In genomic region chr7:81135322-81135721, GRCh38 we compare ENCODE assay signal across 22 cellular contexts.
DNase-seq lines count a peak whose midpoint lies in the region; ATAC-seq, FAIRE-seq and TF ChIP-seq lines count a peak whose summit lies in the region.
"Had no signal": no experiment of that assay in that cellular context is flagged by ENCODE, and none has a peak within 500 bp of the region (broad histone marks: within the 10 kb centered on the region; RNA-seq: fewer than 3 reads in every experiment).

No MANE protein-coding gene starts in this region.

- no peak overlapping the region for H3K56ac ChIP-seq in IMR-90 (ENCODE audit: extremely low read depth, insufficient read depth, low read length)

- H2AFZ ChIP-seq in IMR-90 (replicated peaks; ENCODE audit: low read length, poor library complexity) (no peak overlapping the region), K562 (ENCODE audit: low read depth, low read length) (no peak overlapping the region)

- H4K8ac ChIP-seq in IMR-90 (ENCODE audit: low read depth in 2 of 2, low read length in 2 of 2), result no peak overlapping the region

- no peak overlapping the region for H3K9ac ChIP-seq in IMR-90 (ENCODE audit: low read depth, low read length)
- H3K9ac ChIP-seq in K562 (ENCODE audit: insufficient read depth in 1 of 2, low read depth in 2 of 2, low read length in 2 of 2), result no peak overlapping the region
- no peak overlapping the region for H3K9ac ChIP-seq in kidney (ENCODE audit: low read length in 2 of 2)
- H3K9ac ChIP-seq: BLaER1 treated with 17β-estradiol and CSF1 and Interleukin-3, amounts not matched to agents 10 nM and 100 nM had no signal

- TF ChIP-seq CTCF in A549 (IDR thresholded peaks at IDR 0.05) (no peak), IMR-90 (conservative IDR thresholded peaks at IDR 0.05; ENCODE audit: low read depth, low read length) (no peak), K562 (IDR thresholded peaks at IDR 0.05 in 2 of 3, conservative IDR thresholded peaks at IDR 0.05 in 1 of 3; ENCODE audit: insufficient read depth in 2 of 3, low read depth in 1 of 3, low read length in 3 of 3) (no peak), lower leg skin (IDR thresholded peaks at IDR 0.05) (no peak), kidney (IDR thresholded peaks at IDR 0.05; ENCODE audit: borderline replicate concordance, extremely low read depth, insufficient read depth) (no peak)

- no peak overlapping the region for H3K4ac ChIP-seq in IMR-90 (ENCODE audit: low read depth, low read length)

- BruUV-seq in IMR-90 (replicated peaks; lab: Mats Ljungman, UMichigan) (no TSS peak), K562 (replicated peaks; lab: Mats Ljungman, UMichigan) (no TSS peak)

- H2BK15ac ChIP-seq in IMR-90 (ENCODE audit: low read depth, low read length), result no peak overlapping the region

- no peak overlapping the region for H2BK120ac ChIP-seq in IMR-90 (ENCODE audit: low read depth, low read length)

- H3K27ac ChIP-seq in A549 (no peak overlapping the region), IMR-90 (ENCODE audit: insufficient read depth, low read length) (no peak overlapping the region), K562 (ENCODE audit: extremely low read depth, low read depth, low read length) (no peak overlapping the region), kidney (ENCODE audit: low read depth in 2 of 2, low read length in 2 of 2) (no peak overlapping the region)
- H3K27ac ChIP-seq: BLaER1 treated with 17β-estradiol and CSF1 and Interleukin-3, amounts not matched to agents 10 nM and 100 nM; C4-2B had no signal

- H3K36me3 ChIP-seq in IMR-90 (ENCODE audit: control insufficient read depth, insufficient read depth, low read length) (no peaks in the 10 kb centered on the region), K562 (ENCODE audit: control insufficient read depth, insufficient read depth, low read length) (no peaks in the 10 kb centered on the region), kidney (ENCODE audit: control insufficient read depth in 1 of 2, insufficient read depth in 2 of 2, low read length in 2 of 2) (no peaks in the 10 kb centered on the region)
- H3K36me3 ChIP-seq: BLaER1 treated with 17β-estradiol and CSF1 and Interleukin-3, amounts not matched to agents 10 nM and 100 nM had no signal

- H3K9me1 ChIP-seq in IMR-90 (ENCODE audit: insufficient read depth, low read length) (no peaks in the 10 kb centered on the region), K562 (ENCODE audit: control insufficient read depth, insufficient read depth, low read length) (no peaks in the 10 kb centered on the region)

- POLR2A ChIA-PET in A549 (lab: Yijun Ruan, JAX), result no interaction called here
- POLR2A ChIA-PET in IMR-90 (lab: Charles Lee; ENCODE audit: unreplicated experiment), result no interaction called here
- POLR2A ChIA-PET in K562 (lab: Yijun Ruan, JAX), result no interaction called here

- no peak overlapping the region for H3K14ac ChIP-seq in IMR-90 (replicated peaks; ENCODE audit: low read depth, low read length)

- no peak overlapping the region for H3K4me2 ChIP-seq in A549
- H3K4me2 ChIP-seq in IMR-90 (ENCODE audit: low read depth, low read length), result no peak overlapping the region
- no peak overlapping the region for H3K4me2 ChIP-seq in K562 (ENCODE audit: insufficient read depth, low read length)
- H3K4me2 ChIP-seq: BLaER1 treated with 17β-estradiol and CSF1 and Interleukin-3, amounts not matched to agents 10 nM and 100 nM had no signal

- H4K91ac ChIP-seq in IMR-90 (ENCODE audit: insufficient read depth, low read depth, low read length), result no peak overlapping the region

- H3K9me3 ChIP-seq in A549 (peaks cover 8% of the 10 kb centered on the region; the same call in 1 of the 3 replicates), IMR-90 (ENCODE audit: control insufficient read depth, insufficient read depth, low read length) (no peaks in the 10 kb centered on the region), K562 (replicated peaks; ENCODE audit: control insufficient read depth, insufficient read depth, low read depth, low read length) (no peaks in the 10 kb centered on the region), kidney (ENCODE audit: control insufficient read depth in 1 of 2, low read length in 2 of 2) (no peaks in the 10 kb centered on the region)
- H3K9me3 ChIP-seq: Caco-2 had no signal

- H3K23ac ChIP-seq in IMR-90 (ENCODE audit: low read depth, low read length), result no peak overlapping the region

- H2BK20ac ChIP-seq in IMR-90 (ENCODE audit: low read depth, low read length), result no peak overlapping the region

- no peak for ATAC-seq in A549
- no peak for ATAC-seq in IMR-90 (ENCODE audit: low read depth)
- no peak for ATAC-seq in K562
- peak; percentile 26 for ATAC-seq in left colon
- ATAC-seq in HG03565 (IDR thresholded peaks at IDR 0.05; ENCODE audit: unreplicated experiment), result no peak
- ATAC-seq: CD8-positive, alpha-beta T cell had no signal

- dilution Hi-C loops in IMR-90 (cut with HindIII; ENCODE audit: low sequenced_read_pairs, unreplicated experiment), result no loop called here

- CTCF ChIA-PET in A549 (lab: Yijun Ruan, JAX) (no interaction called here), IMR-90 (lab: Yijun Ruan, JAX) (no interaction called here), K562 (lab: Yijun Ruan, JAX; ENCODE audit: low intra/inter-chr PET ratio) (no interaction called here)

- no peak overlapping the region for H2BK5ac ChIP-seq in IMR-90 (ENCODE audit: low read depth, low read length, poor library complexity, severe bottlenecking)

- DNase-seq in A549 (ENCODE audit: low read depth in 1 of 2, low spot score in 1 of 2), result no peak
- no peak for DNase-seq in IMR-90
- no peak for DNase-seq in K562 (ENCODE audit: extremely low read depth in 1 of 4, low spot score in 3 of 4)
- no peak for DNase-seq in left colon
- no peak for DNase-seq in lower leg skin (ENCODE audit: low spot score in 2 of 2)
- DNase-seq in kidney, result no peak
- DNase-seq in activated naive CD4-positive, alpha-beta T cell treated with Interleukin-2 at 50 U/mL for 16 hours, result no peak
- DNase-seq: 8988T; AML-193; Caco-2; Calu3; CD4-positive, alpha-beta T cell; CD8-positive, alpha-beta T cell; DMS79 treated with DMSO at 0.1 percent for 48 hours; GF-D8 had no signal

- no peaks in the 10 kb centered on the region for H3K79me2 ChIP-seq in K562 (ENCODE audit: control insufficient read depth, insufficient read depth, low read length)

- H3K4me3 ChIP-seq in A549 (no peak overlapping the region), IMR-90 (ENCODE audit: insufficient read depth, low read depth, low read length) (no peak overlapping the region), K562 (no peak overlapping the region), lower leg skin (ENCODE audit: low read depth, poor library complexity, severe bottlenecking) (no peak overlapping the region), kidney (ENCODE audit: low read length in 2 of 2) (no peak overlapping the region)
- H3K4me3 ChIP-seq: BLaER1 treated with 17β-estradiol and CSF1 and Interleukin-3, amounts not matched to agents 10 nM and 100 nM had no signal

- TF ChIP-seq EP300 in A549 (IDR thresholded peaks at IDR 0.05) (no peak), K562 (IDR thresholded peaks at IDR 0.05; ENCODE audit: low read length) (no peak)

- no peak overlapping the region for H3K18ac ChIP-seq in IMR-90 (ENCODE audit: low read depth, low read length)

- intact Hi-C loops in IMR-90 (cut with micrococcal nuclease), result loop anchor here (10.0 kb wide), 1 partner anchor 59 kb away; no protein-coding TSS in a partner anchor
- intact Hi-C loops in K562 (cut with micrococcal nuclease), result no loop called here
- intact Hi-C loops in left colon (cut with DNase I, micrococcal nuclease), result no loop called here
- intact Hi-C loops in lower leg skin (cut with DNase I; ENCODE audit: low total_unique reads), result no loop called here
- intact Hi-C loops in kidney (cut with DNase I), result no loop called here

- no peak for FAIRE-seq in A549 (lab: Jason Lieb, UNC)
- no peak for FAIRE-seq in K562 (lab: Jason Lieb, UNC)
- no peak for FAIRE-seq in kidney (lab: Jason Lieb, UNC)
- FAIRE-seq: A204.1, D721Med, GM12891, GM19239 had no signal

- H3K79me1 ChIP-seq in IMR-90 (ENCODE audit: low read depth in 1 of 2, low read length in 2 of 2), result no peaks in the 10 kb centered on the region

- TF ChIP-seq POLR2A in A549 (IDR thresholded peaks at IDR 0.05; ENCODE audit: low read length) (no peak), IMR-90 (IDR thresholded peaks at IDR 0.05; ENCODE audit: low read depth, low read length) (no peak), K562 (conservative IDR thresholded peaks at IDR 0.05) (no peak), lower leg skin (IDR thresholded peaks at IDR 0.05) (no peak)

- H3K27me3 ChIP-seq in IMR-90 (ENCODE audit: control insufficient read depth, insufficient read depth, low read length), result no peaks in the 10 kb centered on the region
- no peaks in the 10 kb centered on the region for H3K27me3 ChIP-seq in K562 (ENCODE audit: control insufficient read depth in 2 of 2, insufficient read depth in 2 of 2, low read length in 2 of 2)
- H3K27me3 ChIP-seq: BLaER1 treated with 17β-estradiol and CSF1 and Interleukin-3, amounts not matched to agents 10 nM and 100 nM had no signal

- H4K5ac ChIP-seq in IMR-90 (ENCODE audit: low read depth, low read length), result no peak overlapping the region

- H4K20me1 ChIP-seq in IMR-90 (ENCODE audit: insufficient read depth, low read length) (no peaks in the 10 kb centered on the region), K562 (replicated peaks; ENCODE audit: control insufficient read depth, insufficient read depth, low read length) (no peaks in the 10 kb centered on the region)
- H4K20me1 ChIP-seq: BLaER1 treated with 17β-estradiol and CSF1 and Interleukin-3, amounts not matched to agents 10 nM and 100 nM had no signal

- TF ChIP-seq RAD21 in A549 (conservative IDR thresholded peaks at IDR 0.05 in 1 of 2, IDR thresholded peaks at IDR 0.05 in 1 of 2), result no peak
- no peak for TF ChIP-seq RAD21 in IMR-90 (IDR thresholded peaks at IDR 0.05; ENCODE audit: low read length)
- no peak for TF ChIP-seq RAD21 in K562 (CRISPR knock-in tag; conservative IDR thresholded peaks at IDR 0.05 in 1 of 2, IDR thresholded peaks at IDR 0.05 in 1 of 2)

- H2AK9ac ChIP-seq in IMR-90 (replicated peaks; ENCODE audit: low read depth, low read length, poor library complexity), result no peak overlapping the region

- H3K4me1 ChIP-seq in A549 (no peaks in the 10 kb centered on the region), IMR-90 (ENCODE audit: control insufficient read depth, insufficient read depth, low read length) (no peaks in the 10 kb centered on the region; the same call in 1 of the 2 replicates), K562 (replicated peaks in 1 of 2; ENCODE audit: control insufficient read depth in 2 of 2, insufficient read depth in 2 of 2, low read length in 2 of 2) (no peaks in the 10 kb centered on the region), kidney (ENCODE audit: control insufficient read depth in 1 of 2, insufficient read depth in 1 of 2, low read depth in 1 of 2, low read length in 2 of 2) (no peaks in the 10 kb centered on the region)
- H3K4me1 ChIP-seq: Caco-2 had no signal

- H2AK5ac ChIP-seq in IMR-90 (ENCODE audit: low read depth, low read length), result no peak overlapping the region

- in situ Hi-C loops in IMR-90 (cut with MboI; ENCODE audit: low sequenced_read_pairs) (no loop called here), K562 (cut with MboI) (no loop called here)

- WGBS in A549 (ENCODE audit: missing lambda C conversion rate), result 74% methylated on average over 4 of the region's 4 CpGs
- 100% methylated on average over 1 of the region's 4 CpGs; no CpG with 5 or more reads in 1 of the 2 experiments for WGBS in IMR-90 (ENCODE audit: extremely low coverage in 2 of 2, insufficient read length in 1 of 2), 2 experiments
- WGBS in K562 (ENCODE audit: insufficient coverage, low coverage, missing lambda C conversion rate), result 12% methylated on average over 4 of the region's 4 CpGs
- WGBS in lower leg skin, 2 donors, result 79 to 82% methylated on average over 4 of the region's 4 CpGs

Comparison
In these comparisons a context has a peak if more than half of its experiments do, and no peak if none do; other contexts are left out.
1. Of the 35 proteins assayed by ChIP-seq in both K562 and A549: peak only in K562: none; only in A549: none; in both: MAFK; in neither: 34.